Comparison of ENCODE assay signal across 1 cellular context in the genomic region with DNA sequence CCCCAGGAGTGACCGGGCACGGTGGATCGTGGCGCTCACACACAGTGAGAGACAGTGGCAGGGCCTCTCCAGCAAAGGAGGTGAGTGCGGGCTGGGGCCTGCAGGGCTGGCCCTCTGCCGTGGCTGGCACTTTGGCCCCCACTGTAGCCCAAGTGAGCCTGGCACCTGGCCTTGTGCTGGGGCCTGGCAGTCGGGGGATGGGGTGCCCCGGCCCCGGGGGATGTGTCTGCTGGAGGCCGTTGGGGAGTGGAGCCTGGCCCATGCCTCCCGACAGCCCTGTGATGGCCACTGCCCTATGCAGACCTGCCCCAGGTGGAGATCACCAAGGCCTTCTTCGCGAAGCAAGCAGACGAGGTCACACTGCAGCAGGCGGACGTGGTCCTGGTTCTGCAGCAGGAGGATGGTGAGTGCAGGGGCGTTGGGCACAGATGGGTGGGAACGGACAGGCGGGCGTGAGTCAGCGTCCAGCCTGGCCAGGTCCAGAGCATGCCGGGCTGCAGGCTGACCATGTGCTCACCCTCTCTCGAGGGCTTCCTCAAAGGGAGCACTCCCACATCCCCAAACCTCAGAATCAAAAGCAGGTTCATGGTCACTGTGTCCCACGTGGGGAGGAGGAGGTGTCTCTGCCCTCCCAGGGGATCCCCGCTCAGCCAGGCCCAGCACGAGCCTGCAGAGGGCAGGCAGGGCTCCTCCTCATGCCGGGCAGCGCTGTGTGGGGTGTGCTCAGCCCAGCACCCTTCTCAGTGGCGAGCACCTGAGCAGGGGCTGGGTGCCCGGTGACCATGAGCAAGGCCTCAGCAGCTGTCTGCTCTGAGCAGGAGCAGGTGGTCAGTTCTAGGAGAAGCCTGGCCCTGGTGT.
TF ChIP-seq lines count a peak whose summit lies in the region.

No MANE protein-coding gene starts in this region.

TF ChIP-seq in A549, 52 proteins besides CTCF, POLR2A, EP300 and RAD21:
- TF ChIP-seq HOXA7 (CRISPR knock-in tag; IDR thresholded peaks at IDR 0.05) (no peak), USF2 (IDR thresholded peaks at IDR 0.05) (no peak), SREBF2 (IDR thresholded peaks at IDR 0.05) (no peak), MAX (IDR thresholded peaks at IDR 0.05) (peak; percentile 57; the same call in 1 of the 2 replicates), HOXB13 (CRISPR knock-in tag; IDR thresholded peaks at IDR 0.05; ENCODE audit: low read depth) (no peak), ZFP36 (IDR thresholded peaks at IDR 0.05; ENCODE audit: borderline replicate concordance, partially characterized antibody) (no peak), NFE2L2 (conservative IDR thresholded peaks at IDR 0.05; ENCODE audit: low read length) (no peak), FOSL2 (IDR thresholded peaks at IDR 0.05) (no peak), FOSL2 (CRISPR knock-in tag; IDR thresholded peaks at IDR 0.05) (no peak)
